Comparison of ENCODE assay signal across 9 cellular contexts in genomic region chr19:15332311-15332996, GRCh38. TPM values are rescaled to one million over a fixed set of nuclear protein-coding genes. Genes with fewer than 3 reads are reported as not detected.
DNase-seq lines count a peak whose midpoint lies in the region; ATAC-seq, FAIRE-seq and TF ChIP-seq lines count a peak whose summit lies in the region.
"Had no signal": no experiment of that assay in that cellular context is flagged by ENCODE, and none has a peak within 500 bp of the region (broad histone marks: within the 10 kb centered on the region; RNA-seq: fewer than 3 reads in every experiment).

BRD4 (minus strand) TSS chr19:15332539; CDS start chr19:15273099, 59,440 bp downstream.

- FAIRE-seq in pancreas (lab: Jason Lieb, UNC) = no peak
- FAIRE-seq: TTC549 had no signal

- H4K5ac ChIP-seq in IMR-90 (ENCODE audit: low read depth, low read length) = peak within 1 kb of the TSS; percentile 91

- peak within 1 kb of the TSS; percentile 87 for H2BK120ac ChIP-seq in IMR-90 (ENCODE audit: low read depth, low read length)

- intact Hi-C loops in IMR-90 (cut with micrococcal nuclease) (no loop called here), Right ventricle myocardium superior (cut with DNase I) (loop anchor here (5.0 kb wide), 2 partner anchors 35 to 50 kb away; no protein-coding TSS in a partner anchor), pancreas (cut with DNase I) (no loop called here), tibial artery (cut with DNase I; ENCODE audit: low total_unique reads) (loop anchor here (5.0 to 10.0 kb wide), 3 partner anchors 68 to 222 kb away; no protein-coding TSS in a partner anchor)

- H3K27me3 ChIP-seq in IMR-90 (ENCODE audit: control insufficient read depth, insufficient read depth, low read length) (no peaks in the 10 kb centered on the region), SK-N-SH (ENCODE audit: insufficient read depth) (no peaks in the 10 kb centered on the region), pancreas (no peaks in the 10 kb centered on the region), tibial artery (no peaks in the 10 kb centered on the region)

- peak within 1 kb of the TSS; percentile 8; the same call in 2 of the 3 replicates for H2BK15ac ChIP-seq in IMR-90 (ENCODE audit: low read depth, low read length)

- peaks cover 9 to 37% of the 10 kb centered on the region in 2 experiments for H3K79me1 ChIP-seq in IMR-90 (ENCODE audit: low read depth in 1 of 2, low read length in 2 of 2)

- POLR2A ChIA-PET in IMR-90 (lab: Charles Lee; ENCODE audit: unreplicated experiment) (no interaction called here), SK-N-SH (lab: Yijun Ruan, JAX) (interaction anchor here (0.5 to 0.8 kb wide), 3 partner anchors 15 to 35 kb away, joined by 3 to 4 read pairs (median 3); no protein-coding TSS in a partner anchor)

- H3K56ac ChIP-seq in IMR-90 (ENCODE audit: extremely low read depth, insufficient read depth, low read length) = peak within 1 kb of the TSS; percentile 65

- H3K4me1 ChIP-seq in IMR-90 (ENCODE audit: control insufficient read depth, insufficient read depth, low read length) (peaks cover 14% of the 10 kb centered on the region), SK-N-SH (ENCODE audit: control insufficient read depth in 1 of 2, insufficient read depth in 2 of 2, low read depth in 1 of 2, low read length in 1 of 2) (peaks cover 13 to 16% of the 10 kb centered on the region in 2 experiments), pancreas (peaks cover 6 to 29% (median 20%) of the 10 kb centered on the region in 3 donors), tibial artery (peaks cover 0 to 79% (median 51%) of the 10 kb centered on the region in 4 donors)

- peaks cover 86% of the 10 kb centered on the region for H3K79me2 ChIP-seq in SK-N-SH (ENCODE audit: insufficient read depth)

- no peaks in the 10 kb centered on the region for H3K9me2 ChIP-seq in SK-N-SH

- H3K9me3 ChIP-seq in IMR-90 (ENCODE audit: control insufficient read depth, insufficient read depth, low read length) (no peaks in the 10 kb centered on the region), SK-N-SH (no peaks in the 10 kb centered on the region), pancreas (no peaks in the 10 kb centered on the region), tibial artery (no peaks in the 10 kb centered on the region)

- peaks cover 43% of the 10 kb centered on the region for H4K20me1 ChIP-seq in IMR-90 (ENCODE audit: insufficient read depth, low read length)
- H4K20me1 ChIP-seq in SK-N-SH (ENCODE audit: insufficient read depth) = peaks cover 41% of the 10 kb centered on the region

- H3K4me2 ChIP-seq in IMR-90 (ENCODE audit: low read depth, low read length) (peak within 1 kb of the TSS; percentile 92), SK-N-SH (peak within 1 kb of the TSS; percentile 98)

- H4K8ac ChIP-seq in IMR-90 (ENCODE audit: low read depth in 2 of 2, low read length in 2 of 2) = peak within 1 kb of the TSS; percentile 89 to 97

- peaks cover 22% of the 10 kb centered on the region for H3F3A ChIP-seq in SK-N-SH (replicated peaks; ENCODE audit: insufficient read depth)

- no peak for TF ChIP-seq EP300 in SK-N-SH (IDR thresholded peaks at IDR 0.05; ENCODE audit: borderline replicate concordance in 1 of 2, low read depth in 1 of 2, low read length in 1 of 2)

- H3K27ac Mint-ChIP-seq in activated naive CD4-positive, alpha-beta T cell treated with anti-CD3 and anti-CD28 coated beads, Interleukin-2, amount 50 U/mL, for 72 hours = peak within 1 kb of the TSS; percentile 96 to 97

- H3K36me3 Mint-ChIP-seq in activated naive CD4-positive, alpha-beta T cell treated with anti-CD3 and anti-CD28 coated beads, Interleukin-2, amount 50 U/mL, for 72 hours = peaks cover 13 to 29% of the 10 kb centered on the region in 2 donors

- dilution Hi-C loops in IMR-90 (cut with HindIII; ENCODE audit: low sequenced_read_pairs, unreplicated experiment) = no loop called here

- WGBS in IMR-90 (ENCODE audit: extremely low coverage in 2 of 2, insufficient read length in 1 of 2), 2 experiments = 0% methylated on average over 35 of the region's 81 CpGs; no CpG with 5 or more reads in 1 of the 2 experiments
- WGBS in SK-N-SH (ENCODE audit: low lambda C conversion rate) = 10% methylated on average over 22 of the region's 81 CpGs
- WGBS in pancreas, 2 donors = 2 to 4% methylated on average over 34 to 81 of the region's 81 CpGs

- peak within 1 kb of the TSS; percentile 99 for H3K14ac ChIP-seq in IMR-90 (replicated peaks; ENCODE audit: low read depth, low read length)

- peak within 1 kb of the TSS; percentile 34; the same call in 1 of the 2 replicates for H3K18ac ChIP-seq in IMR-90 (ENCODE audit: low read depth, low read length)

- TF ChIP-seq CTCF in IMR-90 (conservative IDR thresholded peaks at IDR 0.05; ENCODE audit: low read depth, low read length) (no peak), SK-N-SH (IDR thresholded peaks at IDR 0.05) (no peak), pancreas (IDR thresholded peaks at IDR 0.05) (no peak), tibial artery (IDR thresholded peaks at IDR 0.05) (no peak)

- TF ChIP-seq POLR2A in IMR-90 (IDR thresholded peaks at IDR 0.05; ENCODE audit: low read depth, low read length) = 0 out of 2 replicates have a peak, but pooled peaks have one; percentile 2

- H3K23ac ChIP-seq in IMR-90 (ENCODE audit: low read depth, low read length) = peak within 1 kb of the TSS; percentile 89

- CTCF ChIA-PET in IMR-90 (lab: Yijun Ruan, JAX) (no interaction called here), SK-N-SH (lab: Yijun Ruan, JAX) (interaction anchor here (0.6 to 1.2 kb wide), 3 partner anchors 51 to 70 kb away, joined by 3 to 4 read pairs (median 3); no protein-coding TSS in a partner anchor)

- H3K36me3 ChIP-seq in IMR-90 (ENCODE audit: control insufficient read depth, insufficient read depth, low read length) = no peaks in the 10 kb centered on the region
- no peaks in the 10 kb centered on the region for H3K36me3 ChIP-seq in SK-N-SH (replicated peaks in 1 of 2; ENCODE audit: control insufficient read depth in 1 of 2, insufficient read depth in 2 of 2, low read length in 1 of 2)
- H3K36me3 ChIP-seq in pancreas = no peaks in the 10 kb centered on the region
- H3K36me3 ChIP-seq in tibial artery = no peaks in the 10 kb centered on the region

- H2AFZ ChIP-seq in IMR-90 (replicated peaks; ENCODE audit: low read length, poor library complexity) (peak within 1 kb of the TSS; percentile 97), SK-N-SH (ENCODE audit: low read depth) (peak within 1 kb of the TSS; percentile 95)

- DNase-seq in CD1c-positive myeloid dendritic cell (ENCODE audit: extremely low spot score) (peak; percentile 85), IMR-90 (peak; percentile 42), SK-N-SH (peak; percentile 95), Right ventricle myocardium superior (peak; percentile 85), pancreas (peak; percentile 66 to 90 (median 78)), tibial artery (peak; percentile 58 to 82)
- peak; percentile 83 to 87 for DNase-seq in activated naive CD4-positive, alpha-beta T cell treated with anti-CD3 and anti-CD28 coated beads, Interleukin-2, amount 50 U/mL, for 72 hours (ENCODE audit: low spot score in 2 of 2)

- TF ChIP-seq RAD21 in IMR-90 (IDR thresholded peaks at IDR 0.05; ENCODE audit: low read length) = no peak
- TF ChIP-seq RAD21 in SK-N-SH (IDR thresholded peaks at IDR 0.05; ENCODE audit: low read length) = no peak

- H3K4me3 ChIP-seq in IMR-90 (ENCODE audit: insufficient read depth, low read depth, low read length) = peak within 1 kb of the TSS; percentile 80
- H3K4me3 ChIP-seq in SK-N-SH (ENCODE audit: low read depth in 2 of 2, low read length in 1 of 2) = peak within 1 kb of the TSS; percentile 78 to 98
- peak within 1 kb of the TSS; percentile 63 to 98 (median 81) for H3K4me3 ChIP-seq in pancreas
- peak within 1 kb of the TSS; percentile 86 to 97 for H3K4me3 ChIP-seq in tibial artery

- H3K4ac ChIP-seq in IMR-90 (ENCODE audit: low read depth, low read length) = peak within 1 kb of the TSS; percentile 92

- peak within 1 kb of the TSS; percentile 98 for H2AK9ac ChIP-seq in IMR-90 (replicated peaks; ENCODE audit: low read depth, low read length, poor library complexity)

- H3K9ac ChIP-seq in IMR-90 (ENCODE audit: low read depth, low read length) = peak within 1 kb of the TSS; percentile 93
- peak within 1 kb of the TSS; percentile 96 for H3K9ac ChIP-seq in SK-N-SH

- peak within 1 kb of the TSS; percentile 90 for H4K91ac ChIP-seq in IMR-90 (ENCODE audit: insufficient read depth, low read depth, low read length)

- H3K27ac ChIP-seq in IMR-90 (ENCODE audit: insufficient read depth, low read length) (peak within 1 kb of the TSS; percentile 96), SK-N-SH (ENCODE audit: low read depth in 2 of 2, low read length in 1 of 2) (peak within 1 kb of the TSS; percentile 82 to 92), pancreas (peak within 1 kb of the TSS; percentile 59 to 89 (median 86)), tibial artery (peak within 1 kb of the TSS; percentile 96)

- H3K9me1 ChIP-seq in IMR-90 (ENCODE audit: insufficient read depth, low read length) = peaks cover 10% of the 10 kb centered on the region

- H2AK5ac ChIP-seq in IMR-90 (ENCODE audit: low read depth, low read length) = peak within 1 kb of the TSS; percentile 86

- BruUV-seq in IMR-90 (replicated peaks; lab: Mats Ljungman, UMichigan) = no TSS peak

- peak within 1 kb of the TSS; percentile 93 for H2BK5ac ChIP-seq in IMR-90 (ENCODE audit: low read depth, low read length, poor library complexity, severe bottlenecking)

- ATAC-seq in GM19452 (IDR thresholded peaks at IDR 0.05; ENCODE audit: unreplicated experiment) (peak; percentile 54), IMR-90 (ENCODE audit: low read depth) (peak; percentile 76), Right ventricle myocardium superior (ENCODE audit: poor library complexity) (peak; percentile 79), pancreas (peak; percentile 79 to 86 (median 82))
- peak; percentile 71 for ATAC-seq in activated naive CD4-positive, alpha-beta T cell treated with anti-CD3 and anti-CD28 coated beads, Interleukin-2, amount 50 U/mL, for 72 hours

- H3K9me3 Mint-ChIP-seq in activated naive CD4-positive, alpha-beta T cell treated with anti-CD3 and anti-CD28 coated beads, Interleukin-2, amount 50 U/mL, for 72 hours = no peaks in the 10 kb centered on the region

- peak within 1 kb of the TSS; percentile 69 for H2BK20ac ChIP-seq in IMR-90 (ENCODE audit: low read depth, low read length)

- in situ Hi-C loops in IMR-90 (cut with MboI; ENCODE audit: low sequenced_read_pairs) = no loop called here

TF ChIP-seq in SK-N-SH, 30 proteins besides CTCF, POLR2A, EP300 and RAD21 (continues in another document):
- TF ChIP-seq NRF1 (IDR thresholded peaks at IDR 0.05; ENCODE audit: low read depth, low read length) = peak; percentile 38; the same call in 1 of the 2 replicates

RNA-seq across cellular contexts. Expression of gene BRD4, which starts in this region (rescaled TPM):
- total RNA-seq in IMR-90 (2012; rRNA removed) (7.0 and 7.2 TPM in 2 replicates), Right ventricle myocardium superior (55.1 TPM), pancreas (10 to 100 TPM; 36.2 to 53.3 (median 39.9) TPM)
- polyA plus RNA-seq in IMR-90 (2012; rRNA removed) (19.9 and 21.1 TPM in 2 replicates), SK-N-SH (2012; rRNA removed) (5.6 and 10.0 TPM in 2 replicates), pancreas (10 to 100 TPM; 16.9 to 41.2 TPM)
- polyA plus RNA-seq in IMR-90 (2012; cell fraction: cytosol; rRNA removed) = 9.0 and 15.0 TPM in 2 replicates
- polyA plus RNA-seq in IMR-90 (2012; cell fraction: nucleus; rRNA removed; ENCODE audit: low replicate concordance) = 29.5 and 41.2 TPM in 2 replicates
- polyA plus RNA-seq in SK-N-SH (2012; cell fraction: cytosol; rRNA removed) = 7.0 and 8.3 TPM in 2 replicates
- 19.9 and 22.9 TPM in 2 replicates for polyA plus RNA-seq in SK-N-SH (2012; cell fraction: nucleus; rRNA removed)
- 100 to 1,000 TPM; 108 to 114 TPM for total RNA-seq in activated naive CD4-positive, alpha-beta T cell treated with anti-CD3 and anti-CD28 coated beads, Interleukin-2, amount 50 U/mL, for 72 hours

Comparison
In these comparisons a context has a peak if more than half of its experiments do, and no peak if none do; other contexts are left out.
1. Peak in every context shown above with its lines: DNase-seq, ATAC-seq, H3K4me3 ChIP-seq and H3K27ac ChIP-seq.
2. DNase-seq: peak in every context shown above with its lines; median percentile 95 in SK-N-SH; 85 in CD1c-positive myeloid dendritic cell; 85 in activated naive CD4-positive, alpha-beta T cell treated with anti-CD3 and anti-CD28 coated beads, Interleukin-2, amount 50 U/mL, for 72 hours; 85 in Right ventricle myocardium superior; 78 in pancreas; 70 in tibial artery; 42 in IMR-90.
3. intact Hi-C loops: an anchor here in Right ventricle myocardium superior (5.0 kb wide) and tibial artery (5.0 to 10.0 kb wide); none called in IMR-90 and pancreas.